ENCODE assay signal across 1 cellular context in the genomic region with DNA sequence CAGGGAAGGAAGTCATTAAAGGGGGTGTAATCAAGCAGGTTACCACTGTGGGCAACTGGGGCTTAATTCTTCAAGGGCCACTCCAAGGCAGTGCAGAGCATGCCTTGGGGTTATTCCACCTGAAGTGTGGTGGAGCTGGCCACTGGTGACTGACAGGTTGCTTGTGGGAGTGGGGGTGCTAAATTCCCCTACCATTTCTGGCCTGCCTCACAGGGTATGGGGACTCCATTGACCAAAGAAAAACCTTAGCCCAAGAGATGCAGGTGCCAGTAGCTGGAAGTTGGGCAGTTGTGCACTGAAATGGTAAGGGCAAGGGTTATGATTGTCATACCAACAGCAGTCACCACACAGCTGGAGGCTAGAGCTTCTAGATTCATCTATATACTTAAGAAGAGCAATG.
TF ChIP-seq lines count a peak whose summit lies in the region.

No MANE protein-coding gene starts in this region.

TF ChIP-seq in H1, 55 proteins besides CTCF, POLR2A, EP300 and RAD21:
- TF ChIP-seq BRCA1 (IDR thresholded peaks at IDR 0.05; ENCODE audit: low read depth, low read length) (no peak), MAFK (IDR thresholded peaks at IDR 0.05; ENCODE audit: low read depth, low read length) (no peak), HDAC6 (IDR thresholded peaks at IDR 0.05; ENCODE audit: low read depth, low read length) (no peak), RXRA (IDR thresholded peaks at IDR 0.05; ENCODE audit: insufficient read depth, low read depth, low read length) (no peak), GABPA (IDR thresholded peaks at IDR 0.05; ENCODE audit: borderline replicate concordance, insufficient read depth, low read length) (no peak), RNF2 (IDR thresholded peaks at IDR 0.05; ENCODE audit: borderline replicate concordance, low read depth, low read length, missing control alignments, poor library complexity, severe bottlenecking) (no peak), SIN3A (conservative IDR thresholded peaks at IDR 0.05 in 1 of 2, IDR thresholded peaks at IDR 0.05 in 1 of 2; ENCODE audit: low read depth in 1 of 2, low read length in 2 of 2) (no peak), CHD1 (IDR thresholded peaks at IDR 0.05; ENCODE audit: low read depth, low read length) (no peak), FOSL1 (IDR thresholded peaks at IDR 0.05; ENCODE audit: insufficient read depth, low read depth, low read length) (no peak), CBX8 (IDR thresholded peaks at IDR 0.05; ENCODE audit: borderline replicate concordance, low read depth, low read length) (no peak)
- TF ChIP-seq, protein P1, sequence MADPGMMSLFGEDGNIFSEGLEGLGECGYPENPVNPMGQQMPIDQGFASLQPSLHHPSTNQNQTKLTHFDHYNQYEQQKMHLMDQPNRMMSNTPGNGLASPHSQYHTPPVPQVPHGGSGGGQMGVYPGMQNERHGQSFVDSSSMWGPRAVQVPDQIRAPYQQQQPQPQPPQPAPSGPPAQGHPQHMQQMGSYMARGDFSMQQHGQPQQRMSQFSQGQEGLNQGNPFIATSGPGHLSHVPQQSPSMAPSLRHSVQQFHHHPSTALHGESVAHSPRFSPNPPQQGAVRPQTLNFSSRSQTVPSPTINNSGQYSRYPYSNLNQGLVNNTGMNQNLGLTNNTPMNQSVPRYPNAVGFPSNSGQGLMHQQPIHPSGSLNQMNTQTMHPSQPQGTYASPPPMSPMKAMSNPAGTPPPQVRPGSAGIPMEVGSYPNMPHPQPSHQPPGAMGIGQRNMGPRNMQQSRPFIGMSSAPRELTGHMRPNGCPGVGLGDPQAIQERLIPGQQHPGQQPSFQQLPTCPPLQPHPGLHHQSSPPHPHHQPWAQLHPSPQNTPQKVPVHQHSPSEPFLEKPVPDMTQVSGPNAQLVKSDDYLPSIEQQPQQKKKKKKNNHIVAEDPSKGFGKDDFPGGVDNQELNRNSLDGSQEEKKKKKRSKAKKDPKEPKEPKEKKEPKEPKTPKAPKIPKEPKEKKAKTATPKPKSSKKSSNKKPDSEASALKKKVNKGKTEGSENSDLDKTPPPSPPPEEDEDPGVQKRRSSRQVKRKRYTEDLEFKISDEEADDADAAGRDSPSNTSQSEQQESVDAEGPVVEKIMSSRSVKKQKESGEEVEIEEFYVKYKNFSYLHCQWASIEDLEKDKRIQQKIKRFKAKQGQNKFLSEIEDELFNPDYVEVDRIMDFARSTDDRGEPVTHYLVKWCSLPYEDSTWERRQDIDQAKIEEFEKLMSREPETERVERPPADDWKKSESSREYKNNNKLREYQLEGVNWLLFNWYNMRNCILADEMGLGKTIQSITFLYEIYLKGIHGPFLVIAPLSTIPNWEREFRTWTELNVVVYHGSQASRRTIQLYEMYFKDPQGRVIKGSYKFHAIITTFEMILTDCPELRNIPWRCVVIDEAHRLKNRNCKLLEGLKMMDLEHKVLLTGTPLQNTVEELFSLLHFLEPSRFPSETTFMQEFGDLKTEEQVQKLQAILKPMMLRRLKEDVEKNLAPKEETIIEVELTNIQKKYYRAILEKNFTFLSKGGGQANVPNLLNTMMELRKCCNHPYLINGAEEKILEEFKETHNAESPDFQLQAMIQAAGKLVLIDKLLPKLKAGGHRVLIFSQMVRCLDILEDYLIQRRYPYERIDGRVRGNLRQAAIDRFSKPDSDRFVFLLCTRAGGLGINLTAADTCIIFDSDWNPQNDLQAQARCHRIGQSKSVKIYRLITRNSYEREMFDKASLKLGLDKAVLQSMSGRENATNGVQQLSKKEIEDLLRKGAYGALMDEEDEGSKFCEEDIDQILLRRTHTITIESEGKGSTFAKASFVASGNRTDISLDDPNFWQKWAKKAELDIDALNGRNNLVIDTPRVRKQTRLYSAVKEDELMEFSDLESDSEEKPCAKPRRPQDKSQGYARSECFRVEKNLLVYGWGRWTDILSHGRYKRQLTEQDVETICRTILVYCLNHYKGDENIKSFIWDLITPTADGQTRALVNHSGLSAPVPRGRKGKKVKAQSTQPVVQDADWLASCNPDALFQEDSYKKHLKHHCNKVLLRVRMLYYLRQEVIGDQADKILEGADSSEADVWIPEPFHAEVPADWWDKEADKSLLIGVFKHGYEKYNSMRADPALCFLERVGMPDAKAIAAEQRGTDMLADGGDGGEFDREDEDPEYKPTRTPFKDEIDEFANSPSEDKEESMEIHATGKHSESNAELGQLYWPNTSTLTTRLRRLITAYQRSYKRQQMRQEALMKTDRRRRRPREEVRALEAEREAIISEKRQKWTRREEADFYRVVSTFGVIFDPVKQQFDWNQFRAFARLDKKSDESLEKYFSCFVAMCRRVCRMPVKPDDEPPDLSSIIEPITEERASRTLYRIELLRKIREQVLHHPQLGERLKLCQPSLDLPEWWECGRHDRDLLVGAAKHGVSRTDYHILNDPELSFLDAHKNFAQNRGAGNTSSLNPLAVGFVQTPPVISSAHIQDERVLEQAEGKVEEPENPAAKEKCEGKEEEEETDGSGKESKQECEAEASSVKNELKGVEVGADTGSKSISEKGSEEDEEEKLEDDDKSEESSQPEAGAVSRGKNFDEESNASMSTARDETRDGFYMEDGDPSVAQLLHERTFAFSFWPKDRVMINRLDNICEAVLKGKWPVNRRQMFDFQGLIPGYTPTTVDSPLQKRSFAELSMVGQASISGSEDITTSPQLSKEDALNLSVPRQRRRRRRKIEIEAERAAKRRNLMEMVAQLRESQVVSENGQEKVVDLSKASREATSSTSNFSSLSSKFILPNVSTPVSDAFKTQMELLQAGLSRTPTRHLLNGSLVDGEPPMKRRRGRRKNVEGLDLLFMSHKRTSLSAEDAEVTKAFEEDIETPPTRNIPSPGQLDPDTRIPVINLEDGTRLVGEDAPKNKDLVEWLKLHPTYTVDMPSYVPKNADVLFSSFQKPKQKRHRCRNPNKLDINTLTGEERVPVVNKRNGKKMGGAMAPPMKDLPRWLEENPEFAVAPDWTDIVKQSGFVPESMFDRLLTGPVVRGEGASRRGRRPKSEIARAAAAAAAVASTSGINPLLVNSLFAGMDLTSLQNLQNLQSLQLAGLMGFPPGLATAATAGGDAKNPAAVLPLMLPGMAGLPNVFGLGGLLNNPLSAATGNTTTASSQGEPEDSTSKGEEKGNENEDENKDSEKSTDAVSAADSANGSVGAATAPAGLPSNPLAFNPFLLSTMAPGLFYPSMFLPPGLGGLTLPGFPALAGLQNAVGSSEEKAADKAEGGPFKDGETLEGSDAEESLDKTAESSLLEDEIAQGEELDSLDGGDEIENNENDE (IDR thresholded peaks at IDR 0.05; ENCODE audit: insufficient replicate concordance, low read length): no peak
- TF ChIP-seq, protein P2, sequence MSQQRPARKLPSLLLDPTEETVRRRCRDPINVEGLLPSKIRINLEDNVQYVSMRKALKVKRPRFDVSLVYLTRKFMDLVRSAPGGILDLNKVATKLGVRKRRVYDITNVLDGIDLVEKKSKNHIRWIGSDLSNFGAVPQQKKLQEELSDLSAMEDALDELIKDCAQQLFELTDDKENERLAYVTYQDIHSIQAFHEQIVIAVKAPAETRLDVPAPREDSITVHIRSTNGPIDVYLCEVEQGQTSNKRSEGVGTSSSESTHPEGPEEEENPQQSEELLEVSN (IDR thresholded peaks at IDR 0.05): no peak
- TF ChIP-seq, protein P3, sequence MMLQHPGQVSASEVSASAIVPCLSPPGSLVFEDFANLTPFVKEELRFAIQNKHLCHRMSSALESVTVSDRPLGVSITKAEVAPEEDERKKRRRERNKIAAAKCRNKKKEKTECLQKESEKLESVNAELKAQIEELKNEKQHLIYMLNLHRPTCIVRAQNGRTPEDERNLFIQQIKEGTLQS (IDR thresholded peaks at IDR 0.05; ENCODE audit: insufficient read depth, low read depth, low read length): no peak
